Comparison of ENCODE assay signal across 14 cellular contexts in the genomic region with DNA sequence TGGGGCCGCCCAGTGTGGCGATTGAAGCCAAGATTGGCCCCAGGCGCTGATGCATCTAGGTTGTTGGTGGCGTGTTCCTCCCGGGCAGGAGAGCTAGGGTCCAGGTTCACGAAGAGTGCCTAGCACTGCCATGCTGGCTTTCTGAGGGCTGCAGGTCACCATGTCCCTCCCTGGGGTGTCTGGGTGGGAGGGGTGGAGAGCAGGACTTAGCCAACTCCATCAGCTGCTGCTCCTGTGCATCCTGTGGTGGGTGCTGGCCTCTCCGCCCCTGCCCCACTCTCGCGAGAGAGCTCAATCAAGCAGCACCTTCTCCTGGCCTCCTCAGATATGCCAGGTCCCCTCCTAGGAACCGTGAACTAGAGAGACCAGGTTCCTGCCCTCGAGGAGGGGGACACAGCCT. TPM values are rescaled to one million over a fixed set of nuclear protein-coding genes. Genes with fewer than 3 reads are reported as not detected.
DNase-seq lines count a peak whose midpoint lies in the region; ATAC-seq, FAIRE-seq and TF ChIP-seq lines count a peak whose summit lies in the region.
"Had no signal": no experiment of that assay in that cellular context is flagged by ENCODE, and none has a peak within 500 bp of the region (broad histone marks: within the 10 kb centered on the region; RNA-seq: fewer than 3 reads in every experiment).

No MANE protein-coding gene starts in this region.

- ATAC-seq in K562: no peak
- ATAC-seq: heart left ventricle, left cardiac atrium had no signal

- no peak overlapping the region for H2BK120ac ChIP-seq in trophoblast cell (ENCODE audit: insufficient read depth, low read length, poor library complexity)

- BruUV-seq in K562 (replicated peaks; lab: Mats Ljungman, UMichigan): no TSS peak

- H3K4me1 ChIP-seq in Loucy (ENCODE audit: insufficient read depth, low read length, poor library complexity, severe bottlenecking) (peaks cover 13% of the 10 kb centered on the region), K562 (replicated peaks in 1 of 2; ENCODE audit: control insufficient read depth in 2 of 2, insufficient read depth in 2 of 2, low read length in 2 of 2) (peaks cover 9 to 77% of the 10 kb centered on the region in 2 experiments; a peak in 4 of 5 replicates), trophoblast cell (ENCODE audit: control insufficient read depth in 1 of 2, insufficient read depth in 2 of 2, low read length in 2 of 2) (peaks cover 12 to 14% of the 10 kb centered on the region in 2 experiments), thyroid gland (peaks cover 23 to 31% of the 10 kb centered on the region in 2 donors)

- H3K4me3 ChIP-seq in Loucy (ENCODE audit: low read length, poor library complexity, severe bottlenecking) (peak overlapping the region; percentile 90), K562 (no peak overlapping the region), trophoblast cell (ENCODE audit: low read depth, low read length) (no peak overlapping the region), thyroid gland (replicated peaks in 1 of 3) (no peak overlapping the region)
- H3K4me3 ChIP-seq: colonic mucosa had no signal

- POLR2A ChIA-PET in K562 (lab: Yijun Ruan, JAX): interaction anchor here (0.6 to 1.4 kb wide), 2 partner anchors 12 to 1222 kb away, joined by 3 read pairs; no protein-coding TSS in a partner anchor

- no peak overlapping the region for H3K4ac ChIP-seq in trophoblast cell (ENCODE audit: low read depth, low read length)

- peaks cover 28% of the 10 kb centered on the region for H3K4me1 Mint-ChIP-seq in activated CD4-positive, alpha-beta T cell treated with anti-CD3 and anti-CD28 coated beads, Interleukin-2, amount 10 ng/mL, durations not matched to agents 24 days and 14 days

- H3K27me3 ChIP-seq in Loucy (ENCODE audit: insufficient read depth, low read length, poor library complexity, severe bottlenecking): no peaks in the 10 kb centered on the region
- H3K27me3 ChIP-seq in K562 (ENCODE audit: control insufficient read depth in 2 of 2, insufficient read depth in 2 of 2, low read length in 2 of 2): no peaks in the 10 kb centered on the region
- H3K27me3 ChIP-seq in trophoblast cell (ENCODE audit: insufficient read depth, low read length): no peaks in the 10 kb centered on the region
- no peaks in the 10 kb centered on the region for H3K27me3 ChIP-seq in thyroid gland
- H3K27me3 ChIP-seq: colonic mucosa, heart left ventricle, tibial nerve had no signal

- H2AFZ ChIP-seq in Loucy (ENCODE audit: low read length): no peak overlapping the region
- H2AFZ ChIP-seq in K562 (ENCODE audit: low read depth, low read length): no peak overlapping the region
- no peak overlapping the region for H2AFZ ChIP-seq in trophoblast cell (ENCODE audit: insufficient read depth, low read length, poor library complexity)

- H3K79me2 ChIP-seq in Loucy (ENCODE audit: insufficient read depth, low read length): peaks cover 31% of the 10 kb centered on the region; the same call in 1 of the 2 replicates
- H3K79me2 ChIP-seq in K562 (ENCODE audit: control insufficient read depth, insufficient read depth, low read length): peaks cover 32% of the 10 kb centered on the region
- H3K79me2 ChIP-seq in trophoblast cell (ENCODE audit: control insufficient read depth, insufficient read depth, low read length, poor library complexity): peaks cover 5% of the 10 kb centered on the region

- TF ChIP-seq POLR2A in K562 (conservative IDR thresholded peaks at IDR 0.05) (no peak), thyroid gland (IDR thresholded peaks at IDR 0.05) (no peak)

- peaks cover 6% of the 10 kb centered on the region for H3K9me1 ChIP-seq in K562 (ENCODE audit: control insufficient read depth, insufficient read depth, low read length)

- peaks cover 17% of the 10 kb centered on the region for H3K36me3 Mint-ChIP-seq in activated CD4-positive, alpha-beta T cell treated with anti-CD3 and anti-CD28 coated beads, Interleukin-2, amount 10 ng/mL, durations not matched to agents 24 days and 14 days (ENCODE audit: low read depth)

- TF ChIP-seq RAD21 in K562 (CRISPR knock-in tag; conservative IDR thresholded peaks at IDR 0.05 in 1 of 2, IDR thresholded peaks at IDR 0.05 in 1 of 2): no peak

- intact Hi-C loops in activated CD4-positive, alpha-beta T cell treated with anti-CD3 and anti-CD28 coated beads, Interleukin-2, amount 10 ng/mL, durations not matched to agents 24 days and 14 days (cut with micrococcal nuclease): no loop called here
- intact Hi-C loops in K562 (cut with micrococcal nuclease): no loop called here
- intact Hi-C loops in thyroid gland (cut with DNase I): no loop called here

- H3K9ac ChIP-seq in Loucy (ENCODE audit: low read depth, low read length, poor library complexity, severe bottlenecking) (no peak overlapping the region), K562 (ENCODE audit: insufficient read depth in 1 of 2, low read depth in 2 of 2, low read length in 2 of 2) (peak overlapping the region in 1 of 2 experiments; percentile 95; a peak in 2 of 4 replicates), trophoblast cell (ENCODE audit: low read length) (no peak overlapping the region)

- peak overlapping the region; percentile 97 for H3K4me2 ChIP-seq in Loucy (ENCODE audit: low read depth, low read length, poor library complexity, severe bottlenecking)
- H3K4me2 ChIP-seq in K562 (ENCODE audit: insufficient read depth, low read length): peak overlapping the region; percentile 89; the same call in 1 of the 2 replicates
- H3K4me2 ChIP-seq in trophoblast cell (ENCODE audit: low read length): no peak overlapping the region

- H3K36me3 ChIP-seq in Loucy (ENCODE audit: insufficient read depth, low read length): no peaks in the 10 kb centered on the region
- peaks cover 48% of the 10 kb centered on the region; the same call in 2 of the 3 replicates for H3K36me3 ChIP-seq in K562 (ENCODE audit: control insufficient read depth, insufficient read depth, low read length)
- peaks cover 10 to 17% of the 10 kb centered on the region in 2 experiments for H3K36me3 ChIP-seq in trophoblast cell (ENCODE audit: control insufficient read depth in 1 of 2, insufficient read depth in 2 of 2, low read length in 2 of 2)
- no peaks in the 10 kb centered on the region for H3K36me3 ChIP-seq in thyroid gland
- H3K36me3 ChIP-seq: colonic mucosa had no signal

- H3F3A ChIP-seq in Loucy (ENCODE audit: low read depth): no peaks in the 10 kb centered on the region

- H3K27me3 Mint-ChIP-seq in activated CD4-positive, alpha-beta T cell treated with anti-CD3 and anti-CD28 coated beads, Interleukin-2, amount 10 ng/mL, durations not matched to agents 24 days and 14 days: peaks cover 1% of the 10 kb centered on the region

- TF ChIP-seq CTCF in Loucy (conservative IDR thresholded peaks at IDR 0.05; ENCODE audit: low read length) (no peak), K562 (IDR thresholded peaks at IDR 0.05 in 2 of 3, conservative IDR thresholded peaks at IDR 0.05 in 1 of 3; ENCODE audit: insufficient read depth in 2 of 3, low read depth in 1 of 3, low read length in 3 of 3) (no peak), thyroid gland (IDR thresholded peaks at IDR 0.05) (no peak)

- no peak overlapping the region for H4K8ac ChIP-seq in trophoblast cell (ENCODE audit: low read depth, low read length)

- no peak overlapping the region for H2BK5ac ChIP-seq in trophoblast cell (ENCODE audit: low read depth, low read length, poor library complexity)

- no peak overlapping the region for H4K12ac ChIP-seq in trophoblast cell (ENCODE audit: low read depth, low read length)

- no peak for TF ChIP-seq EP300 in K562 (IDR thresholded peaks at IDR 0.05; ENCODE audit: low read length)

- H3K27ac ChIP-seq in K562 (ENCODE audit: extremely low read depth, low read depth, low read length) (no peak overlapping the region), trophoblast cell (ENCODE audit: low read depth, low read length) (no peak overlapping the region), thyroid gland (no peak overlapping the region)
- H3K27ac ChIP-seq: colonic mucosa, tibial nerve had no signal

- H3K18ac ChIP-seq in trophoblast cell (ENCODE audit: low read length): peak overlapping the region; percentile 2

- H3K79me1 ChIP-seq in trophoblast cell (ENCODE audit: low read length): peaks cover 4% of the 10 kb centered on the region

- in situ Hi-C loops in K562 (cut with MboI): loop anchor here (10.0 kb wide), 1 partner anchor 446 kb away; the partner anchor contains the start of gene LBHD2

- no peak for DNase-seq in activated CD4-positive, alpha-beta T cell treated with anti-CD3 and anti-CD28 coated beads, Interleukin-2, amount 10 ng/mL, durations not matched to agents 24 days and 14 days
- DNase-seq in activated CD4-positive, alpha-beta T cell treated with anti-CD3 and anti-CD28 coated beads for 4 hours: no peak
- DNase-seq in K562 (ENCODE audit: extremely low read depth in 1 of 4, low spot score in 3 of 4): no peak
- DNase-seq in trophoblast cell: no peak
- no peak for DNase-seq in NOMO-1 (lab: John Stamatoyannopoulos, UW; ENCODE audit: unreplicated experiment in 2 of 2)
- no peak for DNase-seq in iPS-NIHi11 (ENCODE audit: low spot score)
- DNase-seq in thyroid gland: no peak
- DNase-seq: activated CD8-positive, alpha-beta memory T cell treated with anti-CD3 and anti-CD28 coated beads, Interleukin-2, amount 50 U/mL, for 4 hours; colonic mucosa; heart left ventricle; left cardiac atrium had no signal

- no peak for FAIRE-seq in K562 (lab: Jason Lieb, UNC)
- FAIRE-seq: A204.1 had no signal

- H4K20me1 ChIP-seq in Loucy (ENCODE audit: insufficient read depth, low read length, poor library complexity, severe bottlenecking) (peaks cover 11% of the 10 kb centered on the region), K562 (replicated peaks; ENCODE audit: control insufficient read depth, insufficient read depth, low read length) (no peaks in the 10 kb centered on the region; the same call in 1 of the 2 replicates)

- H3K14ac ChIP-seq in trophoblast cell (ENCODE audit: low read length): no peak overlapping the region

- H3K9me3 Mint-ChIP-seq in activated CD4-positive, alpha-beta T cell treated with anti-CD3 and anti-CD28 coated beads, Interleukin-2, amount 10 ng/mL, durations not matched to agents 24 days and 14 days: no peaks in the 10 kb centered on the region

- WGBS in K562 (ENCODE audit: insufficient coverage, low coverage, missing lambda C conversion rate): 90% methylated on average over 6 of the region's 11 CpGs
- WGBS in trophoblast cell (ENCODE audit: extremely low coverage, insufficient coverage, insufficient read length): no CpG with 5 or more reads among the region's 11 CpGs
- 91 to 94% methylated on average over 5 to 10 of the region's 11 CpGs for WGBS in thyroid gland, 2 donors

- peak overlapping the region; percentile 96 for H3K4me3 Mint-ChIP-seq in activated CD4-positive, alpha-beta T cell treated with anti-CD3 and anti-CD28 coated beads, Interleukin-2, amount 10 ng/mL, durations not matched to agents 24 days and 14 days

- no peak overlapping the region for H3K23ac ChIP-seq in trophoblast cell (ENCODE audit: low read length)

- H3K9me3 ChIP-seq in Loucy (ENCODE audit: insufficient read depth, low read depth, low read length): no peaks in the 10 kb centered on the region
- H3K9me3 ChIP-seq in K562 (replicated peaks; ENCODE audit: control insufficient read depth, insufficient read depth, low read depth, low read length): no peaks in the 10 kb centered on the region
- no peaks in the 10 kb centered on the region for H3K9me3 ChIP-seq in trophoblast cell (ENCODE audit: insufficient read depth, low read depth, low read length)
- H3K9me3 ChIP-seq in thyroid gland: no peaks in the 10 kb centered on the region
- H3K9me3 ChIP-seq: colonic mucosa, heart left ventricle, tibial nerve had no signal

- H3K27ac Mint-ChIP-seq in activated CD4-positive, alpha-beta T cell treated with anti-CD3 and anti-CD28 coated beads, Interleukin-2, amount 10 ng/mL, durations not matched to agents 24 days and 14 days: no peak overlapping the region

- H3K9me2 ChIP-seq in Loucy (replicated peaks; ENCODE audit: low read depth, low read length): no peaks in the 10 kb centered on the region

- H2BK12ac ChIP-seq in trophoblast cell (ENCODE audit: low read length): no peak overlapping the region

- CTCF ChIA-PET in K562 (lab: Yijun Ruan, JAX; ENCODE audit: low intra/inter-chr PET ratio): no interaction called here

- H4K91ac ChIP-seq in trophoblast cell (ENCODE audit: low read depth, low read length): no peak overlapping the region

- H2AK5ac ChIP-seq in trophoblast cell (ENCODE audit: low read length): no peak overlapping the region

RNA-seq across cellular contexts. Expression of gene TRMT61A, which starts 1.8 kb away (rescaled TPM):
- total RNA-seq in activated CD4-positive, alpha-beta T cell treated with anti-CD3 and anti-CD28 coated beads, Interleukin-2, amount 10 ng/mL, durations not matched to agents 24 days and 14 days: 22.7 and 23.6 TPM in 2 replicates
- 5.1 and 21.8 TPM in 2 replicates for total RNA-seq in K562 (2011; cell fraction: chromatin; rRNA removed; ENCODE audit: low replicate concordance)
- total RNA-seq in K562 (2011; cell fraction: nucleolus; rRNA removed): 24.5 and 24.8 TPM in 2 replicates
- 9.7 and 11.4 TPM in 2 replicates for total RNA-seq in K562 (2011; cell fraction: nucleoplasm; rRNA removed)
- total RNA-seq in K562 (2014; rRNA removed) (24.8 and 29.5 TPM in 2 replicates), K562 (2014; rRNA removed; fragmentation: Illumina TruSeq; extraction: Trizol) (1.5 and 2.9 TPM in 2 replicates), K562 (2015; rRNA removed; fragmentation: Illumina TruSeq; extraction: Trizol) (12.3 and 12.4 TPM in 2 replicates), K562 (2021) (20.4 and 21.0 TPM in 2 replicates), thyroid gland (10 to 100 TPM; 14.9 to 24.4 (median 21.3) TPM)
- polyA plus RNA-seq in K562 (2011; rRNA removed) (5.1 and 6.6 TPM in 2 replicates), K562 (2014; fragmentation: Illumina TruSeq; extraction: Trizol) (3.2 and 10.1 TPM in 2 replicates), K562 (2014; fragmentation: Nextera tagmentation; extraction: Ambion mirVana) (under 1 TPM; 0.10 to 0.50 TPM), K562 (2014; rRNA removed) (18.1 and 22.4 TPM in 2 replicates)
- polyA plus RNA-seq in K562 (2011; cell fraction: cytosol; rRNA removed): 7.6 and 28.9 TPM in 2 replicates
- polyA plus RNA-seq in K562 (2011; cell fraction: nucleus; rRNA removed): 15.5 and 27.8 TPM in 2 replicates
- 7.5 and 13.1 TPM in 2 replicates for polyA plus RNA-seq in K562 (2012)
- 1.4 and 2.6 TPM in 2 replicates for polyA minus RNA-seq in K562 (2011; rRNA and poly(A)+ RNA removed)
- polyA minus RNA-seq in K562 (2011; cell fraction: cytosol; rRNA and poly(A)+ RNA removed): 5.0 and 6.5 TPM in 2 replicates
- polyA minus RNA-seq in K562 (2011; cell fraction: nucleus; rRNA and poly(A)+ RNA removed): 13.2 and 14.3 TPM in 2 replicates
- polyA plus RNA-seq in trophoblast cell (2013): 3.4 and 3.5 TPM in 2 replicates

RNA-seq across cellular contexts. Expression of gene CKB, which starts 8.2 kb away (rescaled TPM):
- 14.2 and 21.1 TPM in 2 replicates for total RNA-seq in activated CD4-positive, alpha-beta T cell treated with anti-CD3 and anti-CD28 coated beads, Interleukin-2, amount 10 ng/mL, durations not matched to agents 24 days and 14 days
- total RNA-seq in K562 (2011; cell fraction: chromatin; rRNA removed; ENCODE audit: low replicate concordance): 63.0 and 253 TPM in 2 replicates
- 300 and 318 TPM in 2 replicates for total RNA-seq in K562 (2011; cell fraction: nucleolus; rRNA removed)
- 108 and 141 TPM in 2 replicates for total RNA-seq in K562 (2011; cell fraction: nucleoplasm; rRNA removed)
- total RNA-seq in K562 (2014; rRNA removed) (692 and 778 TPM in 2 replicates), K562 (2014; rRNA removed; fragmentation: Illumina TruSeq; extraction: Trizol) (90.5 and 91.6 TPM in 2 replicates), K562 (2015; rRNA removed; fragmentation: Illumina TruSeq; extraction: Trizol) (177 and 191 TPM in 2 replicates), K562 (2021) (558 and 570 TPM in 2 replicates), thyroid gland (100 to 1,000 TPM; 190 to 373 (median 266) TPM)
- polyA plus RNA-seq in K562 (2011; rRNA removed) (132 and 348 TPM in 2 replicates), K562 (2014; fragmentation: Illumina TruSeq; extraction: Trizol) (115 and 390 TPM in 2 replicates), K562 (2014; fragmentation: Nextera tagmentation; extraction: Ambion mirVana) (10 to 100 TPM; 23.9 to 44.5 TPM), K562 (2014; rRNA removed) (564 and 637 TPM in 2 replicates)
- 261 and 599 TPM in 2 replicates for polyA plus RNA-seq in K562 (2011; cell fraction: cytosol; rRNA removed)
- 742 and 1,022 TPM in 2 replicates for polyA plus RNA-seq in K562 (2011; cell fraction: nucleus; rRNA removed)
- polyA plus RNA-seq in K562 (2012): 375 and 553 TPM in 2 replicates
- polyA minus RNA-seq in K562 (2011; rRNA and poly(A)+ RNA removed): 34.8 and 43.6 TPM in 2 replicates
- 164 and 287 TPM in 2 replicates for polyA minus RNA-seq in K562 (2011; cell fraction: cytosol; rRNA and poly(A)+ RNA removed)
- 93.2 and 131 TPM in 2 replicates for polyA minus RNA-seq in K562 (2011; cell fraction: nucleus; rRNA and poly(A)+ RNA removed)
- polyA plus RNA-seq in trophoblast cell (2013): 102 and 110 TPM in 2 replicates

RNA-seq across cellular contexts. Expression of gene BAG5, which starts 31.6 kb away (rescaled TPM):
- total RNA-seq in activated CD4-positive, alpha-beta T cell treated with anti-CD3 and anti-CD28 coated beads, Interleukin-2, amount 10 ng/mL, durations not matched to agents 24 days and 14 days: 32.1 and 33.9 TPM in 2 replicates
- total RNA-seq in K562 (2011; cell fraction: chromatin; rRNA removed; ENCODE audit: low replicate concordance): 7.5 and 18.1 TPM in 2 replicates
- 5.4 and 6.3 TPM in 2 replicates for total RNA-seq in K562 (2011; cell fraction: nucleolus; rRNA removed)
- total RNA-seq in K562 (2011; cell fraction: nucleoplasm; rRNA removed): 9.8 and 13.9 TPM in 2 replicates
- 11.1 and 15.1 TPM in 2 replicates for total RNA-seq in K562 (2014; rRNA removed)
- 21.4 and 22.6 TPM in 2 replicates for total RNA-seq in K562 (2014; rRNA removed; fragmentation: Illumina TruSeq; extraction: Trizol)
- 18.0 and 19.5 TPM in 2 replicates for total RNA-seq in K562 (2015; rRNA removed; fragmentation: Illumina TruSeq; extraction: Trizol)
- 16.9 and 17.5 TPM in 2 replicates for total RNA-seq in K562 (2021)
- polyA plus RNA-seq in K562 (2011; rRNA removed): 7.6 and 7.9 TPM in 2 replicates
- polyA plus RNA-seq in K562 (2011; cell fraction: cytosol; rRNA removed): 3.5 and 6.5 TPM in 2 replicates
- polyA plus RNA-seq in K562 (2011; cell fraction: nucleus; rRNA removed): 5.0 and 5.8 TPM in 2 replicates
- 8.6 and 12.2 TPM in 2 replicates for polyA plus RNA-seq in K562 (2012)
- polyA plus RNA-seq in K562 (2014; fragmentation: Illumina TruSeq; extraction: Trizol): 17.2 and 20.6 TPM in 2 replicates
- polyA plus RNA-seq in K562 (2014; fragmentation: Nextera tagmentation; extraction: Ambion mirVana): 10 to 100 TPM in 1 of 2 experiments, 1 to 10 TPM in 1; 9.1 to 13.2 TPM
- 9.9 and 11.2 TPM in 2 replicates for polyA plus RNA-seq in K562 (2014; rRNA removed)
- polyA minus RNA-seq in K562 (2011; rRNA and poly(A)+ RNA removed): 12.3 and 14.5 TPM in 2 replicates
- polyA minus RNA-seq in K562 (2011; cell fraction: cytosol; rRNA and poly(A)+ RNA removed): 10.3 and 10.5 TPM in 2 replicates
- 4.0 and 7.8 TPM in 2 replicates for polyA minus RNA-seq in K562 (2011; cell fraction: nucleus; rRNA and poly(A)+ RNA removed)
- polyA plus RNA-seq in trophoblast cell (2013): 21.3 and 22.2 TPM in 2 replicates
- 10 to 100 TPM; 39.4 to 77.5 (median 44.4) TPM for total RNA-seq in thyroid gland

RNA-seq across cellular contexts. Expression of gene COA8, which starts 31.9 kb away (rescaled TPM):
- total RNA-seq in activated CD4-positive, alpha-beta T cell treated with anti-CD3 and anti-CD28 coated beads, Interleukin-2, amount 10 ng/mL, durations not matched to agents 24 days and 14 days: 38.4 and 41.2 TPM in 2 replicates
- 34.1 and 36.6 TPM in 2 replicates for total RNA-seq in K562 (2011; cell fraction: chromatin; rRNA removed; ENCODE audit: low replicate concordance)
- 16.8 and 18.7 TPM in 2 replicates for total RNA-seq in K562 (2011; cell fraction: nucleolus; rRNA removed)
- total RNA-seq in K562 (2011; cell fraction: nucleoplasm; rRNA removed): 27.0 and 28.2 TPM in 2 replicates
- total RNA-seq in K562 (2014; rRNA removed) (25.2 and 25.6 TPM in 2 replicates), K562 (2014; rRNA removed; fragmentation: Illumina TruSeq; extraction: Trizol) (25.7 and 27.3 TPM in 2 replicates), K562 (2015; rRNA removed; fragmentation: Illumina TruSeq; extraction: Trizol) (27.0 and 28.5 TPM in 2 replicates), K562 (2021) (34.6 and 35.5 TPM in 2 replicates), thyroid gland (10 to 100 TPM; 25.9 to 50.4 (median 33.6) TPM)
- polyA plus RNA-seq in K562 (2011; rRNA removed) (13.0 and 19.1 TPM in 2 replicates), K562 (2014; fragmentation: Illumina TruSeq; extraction: Trizol) (24.8 and 27.3 TPM in 2 replicates), K562 (2014; fragmentation: Nextera tagmentation; extraction: Ambion mirVana) (10 to 100 TPM in 1 of 2 experiments, 1 to 10 TPM in 1; 5.0 to 11.8 TPM), K562 (2014; rRNA removed) (33.5 and 35.3 TPM in 2 replicates)
- 5.5 and 7.4 TPM in 2 replicates for polyA plus RNA-seq in K562 (2011; cell fraction: cytosol; rRNA removed)
- 6.3 and 6.5 TPM in 2 replicates for polyA plus RNA-seq in K562 (2011; cell fraction: nucleus; rRNA removed)
- 35.5 TPM in 2 replicates for polyA plus RNA-seq in K562 (2012)
- polyA minus RNA-seq in K562 (2011; rRNA and poly(A)+ RNA removed): 4.3 and 7.4 TPM in 2 replicates
- 5.2 and 7.9 TPM in 2 replicates for polyA minus RNA-seq in K562 (2011; cell fraction: cytosol; rRNA and poly(A)+ RNA removed)
- 5.8 and 9.2 TPM in 2 replicates for polyA minus RNA-seq in K562 (2011; cell fraction: nucleus; rRNA and poly(A)+ RNA removed)
- 42.0 and 45.6 TPM in 2 replicates for polyA plus RNA-seq in trophoblast cell (2013)
